Comparison of ENCODE assay signal across 9 cellular contexts in the genomic region with DNA sequence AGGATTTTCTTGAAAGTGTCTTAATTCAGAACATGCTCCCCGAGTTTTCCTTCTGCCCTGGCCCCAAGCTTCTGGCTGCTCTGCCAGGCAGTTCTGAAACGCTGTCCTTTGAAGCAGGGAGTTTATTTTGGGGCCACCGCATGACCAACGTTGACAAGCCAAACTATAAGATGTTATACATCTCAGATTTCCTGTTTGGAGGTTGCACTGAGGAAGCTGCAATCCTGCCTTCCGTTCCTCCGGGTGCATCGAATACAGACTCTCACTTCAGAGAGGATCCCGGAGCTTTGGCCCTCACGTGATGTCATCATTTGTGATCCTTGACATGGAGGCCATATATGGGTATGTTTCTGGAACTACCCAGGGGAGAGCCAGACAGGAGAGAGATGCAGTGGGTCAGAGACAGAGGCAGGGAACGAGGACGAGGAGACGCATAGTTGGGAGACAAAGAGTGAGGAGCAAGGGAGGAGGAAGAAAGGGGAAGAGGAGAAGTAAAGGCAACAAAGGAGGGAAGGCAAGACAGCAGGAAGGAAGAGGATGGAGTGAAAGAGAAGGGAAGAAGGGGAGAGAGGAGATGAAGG. TPM values are rescaled to one million over a fixed set of nuclear protein-coding genes. Genes with fewer than 3 reads are reported as not detected.
A peak's percentile ranks its signal among the peaks of the same experiment; 100 is the strongest.
DNase-seq lines count a peak whose midpoint lies in the region; ATAC-seq and TF ChIP-seq lines count a peak whose summit lies in the region.
"Had no signal": no experiment of that assay in that cellular context is flagged by ENCODE, and none has a peak within 500 bp of the region (broad histone marks: within the 10 kb centered on the region; RNA-seq: fewer than 3 reads in every experiment).

A gene with protein sequence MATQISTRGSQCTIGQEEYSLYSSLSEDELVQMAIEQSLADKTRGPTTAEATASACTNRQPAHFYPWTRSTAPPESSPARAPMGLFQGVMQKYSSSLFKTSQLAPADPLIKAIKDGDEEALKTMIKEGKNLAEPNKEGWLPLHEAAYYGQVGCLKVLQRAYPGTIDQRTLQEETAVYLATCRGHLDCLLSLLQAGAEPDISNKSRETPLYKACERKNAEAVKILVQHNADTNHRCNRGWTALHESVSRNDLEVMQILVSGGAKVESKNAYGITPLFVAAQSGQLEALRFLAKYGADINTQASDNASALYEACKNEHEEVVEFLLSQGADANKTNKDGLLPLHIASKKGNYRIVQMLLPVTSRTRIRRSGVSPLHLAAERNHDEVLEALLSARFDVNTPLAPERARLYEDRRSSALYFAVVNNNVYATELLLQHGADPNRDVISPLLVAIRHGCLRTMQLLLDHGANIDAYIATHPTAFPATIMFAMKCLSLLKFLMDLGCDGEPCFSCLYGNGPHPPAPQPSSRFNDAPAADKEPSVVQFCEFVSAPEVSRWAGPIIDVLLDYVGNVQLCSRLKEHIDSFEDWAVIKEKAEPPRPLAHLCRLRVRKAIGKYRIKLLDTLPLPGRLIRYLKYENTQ (minus strand): TSS at position 94 of the 581 bp plus-strand sequence. CDS start 12,031 bp downstream, outside the sequence.

- H3K4me1 Mint-ChIP-seq in T-helper 1 cell treated with Interleukin-12 subunit alpha and Interleukin-12 subunit beta and Interleukin-4 antibody, amounts not matched to agents 30 μg/mL and 1 μg/mL, for 36 hours (ENCODE audit: low read depth) = peaks cover 74% of the 10 kb centered on the region

- H3K4me3 Mint-ChIP-seq in T-helper 1 cell treated with Interleukin-12 subunit alpha and Interleukin-12 subunit beta and Interleukin-4 antibody, amounts not matched to agents 30 μg/mL and 1 μg/mL, for 36 hours = peak within 1 kb of the TSS; percentile 83

- H3K9me3 Mint-ChIP-seq in T-helper 1 cell treated with Interleukin-12 subunit alpha and Interleukin-12 subunit beta and Interleukin-4 antibody, amounts not matched to agents 30 μg/mL and 1 μg/mL, for 36 hours = peaks cover 12% of the 10 kb centered on the region

- H3K36me3 Mint-ChIP-seq in T-helper 1 cell treated with Interleukin-12 subunit alpha and Interleukin-12 subunit beta and Interleukin-4 antibody, amounts not matched to agents 30 μg/mL and 1 μg/mL, for 36 hours (ENCODE audit: low read depth) = peaks cover 34% of the 10 kb centered on the region

- H3K27ac Mint-ChIP-seq in T-helper 1 cell treated with Interleukin-12 subunit alpha and Interleukin-12 subunit beta and Interleukin-4 antibody, amounts not matched to agents 30 μg/mL and 1 μg/mL, for 36 hours = peak within 1 kb of the TSS; percentile 100

- intact Hi-C loops in left colon (cut with DNase I, micrococcal nuclease) = no loop called here

- peak in 1 of 2 donors; percentile 66 for DNase-seq in left colon
- DNase-seq in cortex of kidney (lab: John Stamatoyannopoulos, UW) = no peak
- DNase-seq in GM19240 (ENCODE audit: insufficient read length, low spot score) = no peak
- no peak for DNase-seq in DMS153 treated with DMSO at 0.1 percent for 48 hours (lab: John Stamatoyannopoulos, UW; ENCODE audit: unreplicated experiment)
- no peak for DNase-seq in activated effector memory CD4-positive, alpha-beta T cell treated with anti-CD3 and anti-CD28 coated beads, Interleukin-2, amount 50 U/mL, for 16 hours

- TF ChIP-seq POLR2A in GM18526 (IDR thresholded peaks at IDR 0.05; ENCODE audit: extremely low read depth, insufficient read length) = peak; percentile 20

- ATAC-seq in HG02571 (IDR thresholded peaks at IDR 0.05; ENCODE audit: unreplicated experiment) = peak; percentile 1
- peak; percentile 21 for ATAC-seq in left colon

- no peaks in the 10 kb centered on the region for H3K27me3 Mint-ChIP-seq in T-helper 1 cell treated with Interleukin-12 subunit alpha and Interleukin-12 subunit beta and Interleukin-4 antibody, amounts not matched to agents 30 μg/mL and 1 μg/mL, for 36 hours (ENCODE audit: low read depth)

RNA-seq across cellular contexts. Expression of the gene that starts here (rescaled TPM):
- total RNA-seq in left colon = 10 to 100 TPM in 1 of 2 donors, 1 to 10 TPM in 1; 1.5 to 13.7 TPM
- total RNA-seq: endothelial cell of umbilical vein had no signal
